1 cellular context compared by ENCODE assay signal in the genomic region with DNA sequence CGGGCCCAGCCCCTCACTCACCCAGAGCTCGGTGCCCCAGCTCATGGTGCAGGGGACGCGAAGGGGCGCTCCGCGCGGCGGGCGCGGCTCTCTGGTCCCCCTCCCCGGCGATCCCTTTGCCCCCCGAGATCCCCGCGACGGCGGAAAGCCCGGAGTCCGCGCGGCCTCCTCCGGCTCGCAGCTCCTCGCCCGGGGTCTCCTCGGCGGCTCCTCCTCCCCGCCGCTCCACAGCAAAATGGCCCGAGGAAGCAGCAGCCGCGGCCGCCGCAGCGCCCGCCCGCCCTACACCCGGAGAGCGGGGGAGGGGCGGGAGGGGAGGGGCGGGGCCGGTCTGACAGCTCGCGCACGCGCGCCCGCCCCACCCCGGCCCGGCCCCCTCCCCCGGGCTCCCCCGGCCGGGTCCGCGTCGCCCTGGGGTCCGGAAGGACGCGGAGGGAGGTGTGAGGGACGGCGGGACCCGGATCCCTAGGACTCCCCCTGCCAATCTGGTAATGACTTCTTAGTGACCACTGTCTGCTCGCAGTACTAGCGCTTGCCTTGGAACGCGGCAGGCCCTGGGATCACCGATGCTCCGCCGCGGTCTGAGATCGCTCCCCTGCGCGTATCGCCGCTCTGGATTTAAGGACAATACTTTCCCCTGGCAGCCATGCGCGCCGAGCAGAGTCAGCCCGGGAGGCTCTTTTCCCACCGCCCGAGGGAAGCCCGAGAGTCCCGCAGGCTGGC.
TF ChIP-seq lines count a peak whose summit lies in the region.

Gene FNBP1 (minus strand): TSS at position 259 of the 723 bp plus-strand sequence. CDS start 214 bp downstream, at position 45.

TF ChIP-seq in A549, 52 proteins besides CTCF, POLR2A, EP300 and RAD21 (continued from another document):
- TF ChIP-seq GATA3 (IDR thresholded peaks at IDR 0.05; ENCODE audit: borderline replicate concordance) (0 out of 2 replicates have a peak, but pooled peaks have one; percentile 9), PHF8 (IDR thresholded peaks at IDR 0.05; ENCODE audit: borderline replicate concordance, low read depth) (0 out of 2 replicates have a peak, but pooled peaks have one; percentile 13)
